In the genomic region with DNA sequence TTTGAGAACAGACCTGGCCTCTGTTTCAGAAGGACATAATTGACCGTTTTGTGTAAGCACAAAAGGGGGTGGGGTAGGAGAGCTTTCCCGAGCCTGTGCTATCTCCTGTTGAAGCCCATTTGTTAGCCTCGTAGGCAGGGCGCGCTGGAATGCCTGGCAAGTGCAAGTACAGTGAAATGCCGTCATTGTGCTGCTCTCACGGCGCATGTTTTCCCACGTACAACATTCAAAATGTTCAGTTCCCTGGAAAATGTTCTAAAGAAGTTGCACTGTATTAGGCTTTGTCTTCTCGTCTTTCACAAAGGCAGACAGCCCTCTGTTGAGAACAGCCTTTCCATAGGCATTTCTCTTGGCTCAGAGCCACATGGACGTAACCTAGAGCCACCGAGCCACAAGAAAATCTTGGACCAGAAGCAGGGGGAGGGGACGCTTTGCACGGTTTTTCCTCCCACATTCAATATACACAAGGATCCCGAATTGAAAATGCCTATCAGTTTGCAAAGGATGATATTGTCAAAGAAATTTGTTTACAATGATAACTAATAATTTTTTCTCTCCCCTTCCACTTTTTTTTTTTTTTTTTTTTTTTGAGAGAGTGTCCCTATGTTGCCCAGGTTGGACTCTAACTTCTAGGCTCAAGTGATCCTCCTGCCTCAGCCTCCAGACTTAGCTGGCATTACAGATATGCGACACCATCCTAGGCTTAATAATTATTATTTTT, we compare ENCODE assay signal across 10 cellular contexts. TPM values are rescaled to one million over a fixed set of nuclear protein-coding genes. Genes with fewer than 3 reads are reported as not detected.
DNase-seq lines count a peak whose midpoint lies in the region; ATAC-seq and TF ChIP-seq lines count a peak whose summit lies in the region.
"Had no signal": no experiment of that assay in that cellular context is flagged by ENCODE, and none has a peak within 500 bp of the region (broad histone marks: within the 10 kb centered on the region; RNA-seq: fewer than 3 reads in every experiment).

No MANE protein-coding gene starts in this region.

- H3K36me3 ChIP-seq in liver (ENCODE audit: control insufficient read depth in 4 of 4, insufficient read depth in 3 of 4, low read depth in 1 of 4, low read length in 3 of 4) (no peaks in the 10 kb centered on the region), tibial nerve (no peaks in the 10 kb centered on the region)

- ATAC-seq in GM21423 (IDR thresholded peaks at IDR 0.05; ENCODE audit: unreplicated experiment), result no peak

- H3K9me3 ChIP-seq in liver (ENCODE audit: control insufficient read depth in 4 of 4, low read length in 3 of 4) (no peaks in the 10 kb centered on the region), tibial nerve (no peaks in the 10 kb centered on the region)

- TF ChIP-seq CTCF in choroid plexus epithelial cell (conservative IDR thresholded peaks at IDR 0.05; ENCODE audit: low read depth, low read length) (peak; percentile 6), liver (IDR thresholded peaks at IDR 0.05; ENCODE audit: low read depth, low read length, missing input control) (no peak), tibial nerve (IDR thresholded peaks at IDR 0.05) (no peak)

- no peaks in the 10 kb centered on the region for H3K27me3 ChIP-seq in liver (ENCODE audit: control insufficient read depth in 4 of 4, insufficient read depth in 4 of 4, low read length in 3 of 4)
- no peaks in the 10 kb centered on the region for H3K27me3 ChIP-seq in tibial nerve

- H3K9ac ChIP-seq in liver (ENCODE audit: low read depth in 1 of 2, low read length in 2 of 2), result peak overlapping the region; percentile 15 to 17
- H3K9ac ChIP-seq: KMS-11 had no signal

- peak; percentile 45 to 63 for TF ChIP-seq RAD21 in liver (IDR thresholded peaks at IDR 0.05)

- 21% methylated on average over 16 of the region's 16 CpGs for WGBS in liver
- 13 to 15% methylated on average over 16 of the region's 16 CpGs for WGBS in tibial nerve, 2 donors

- H3K4me1 ChIP-seq in liver (ENCODE audit: control insufficient read depth in 4 of 4, insufficient read depth in 4 of 4, low read length in 3 of 4) (peaks cover 0 to 9% (median 3%) of the 10 kb centered on the region in 4 donors), tibial nerve (peaks cover 0 to 7% (median 0%) of the 10 kb centered on the region in 4 donors)

- peak; percentile 52 to 83 for TF ChIP-seq EP300 in tibial nerve (IDR thresholded peaks at IDR 0.05)

- peak; percentile 53 for DNase-seq in DMS 273 (lab: John Stamatoyannopoulos, UW; ENCODE audit: unreplicated experiment)
- DNase-seq in DMS 273 treated with DMSO at 0.1 percent for 48 hours (lab: John Stamatoyannopoulos, UW), result no peak
- peak; percentile 81 for DNase-seq in choroid plexus epithelial cell (ENCODE audit: low read depth)
- peak; percentile 45 to 46 for DNase-seq in tibial nerve (ENCODE audit: low spot score in 2 of 2)
- no peak for DNase-seq in NCI-H524 (lab: John Stamatoyannopoulos, UW)
- no peak for DNase-seq in activated CD4-positive, alpha-beta T cell treated with anti-CD3 and anti-CD28 coated beads for 1 hour

- H3K4me3 ChIP-seq in choroid plexus epithelial cell (ENCODE audit: low read depth, low read length) (peak overlapping the region; percentile 32), liver (ENCODE audit: low read depth in 1 of 3, low read length in 3 of 3) (peak overlapping the region; percentile 19 to 50 (median 38)), tibial nerve (peak overlapping the region in 3 of 4 donors; percentile 2 to 37 (median 27))

- H3K27ac ChIP-seq in liver (ENCODE audit: low read depth in 1 of 2, low read length in 2 of 2) (peak overlapping the region; percentile 17 to 33), tibial nerve (peak overlapping the region in 3 of 4 donors; percentile 57 to 77 (median 70))
- H3K27ac ChIP-seq: 22Rv1, KMS-11 had no signal

- no peak for TF ChIP-seq POLR2A in tibial nerve (IDR thresholded peaks at IDR 0.05)

TF ChIP-seq in liver, 16 proteins besides CTCF, POLR2A, EP300 and RAD21:
- TF ChIP-seq FOXA2 (IDR thresholded peaks at IDR 0.05) (peak; percentile 8), GABPA (IDR thresholded peaks at IDR 0.05 in 1 of 2, conservative IDR thresholded peaks at IDR 0.05 in 1 of 2) (no peak), REST (IDR thresholded peaks at IDR 0.05) (no peak), MAX (IDR thresholded peaks at IDR 0.05) (no peak), NR2F2 (IDR thresholded peaks at IDR 0.05) (no peak), FOXA1 (IDR thresholded peaks at IDR 0.05) (no peak), ZBTB33 (IDR thresholded peaks at IDR 0.05) (no peak), JUND (IDR thresholded peaks at IDR 0.05) (peak in 1 of 2 donors; percentile 34), YY1 (IDR thresholded peaks at IDR 0.05) (peak; percentile 59), RXRA (IDR thresholded peaks at IDR 0.05) (peak in 1 of 2 donors; percentile 44), TAF1 (conservative IDR thresholded peaks at IDR 0.05) (no peak), EGR1 (IDR thresholded peaks at IDR 0.05; ENCODE audit: low read depth in 2 of 2) (no peak), SP1 (IDR thresholded peaks at IDR 0.05) (no peak), HNF4G (IDR thresholded peaks at IDR 0.05) (no peak), HNF4A (conservative IDR thresholded peaks at IDR 0.05) (peak; percentile 28 to 38)
- TF ChIP-seq, protein P1, sequence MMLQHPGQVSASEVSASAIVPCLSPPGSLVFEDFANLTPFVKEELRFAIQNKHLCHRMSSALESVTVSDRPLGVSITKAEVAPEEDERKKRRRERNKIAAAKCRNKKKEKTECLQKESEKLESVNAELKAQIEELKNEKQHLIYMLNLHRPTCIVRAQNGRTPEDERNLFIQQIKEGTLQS (IDR thresholded peaks at IDR 0.05), result no peak

RNA-seq across cellular contexts. Expression of gene RAPGEF2, which starts 54.6 kb away (rescaled TPM):
- total RNA-seq in liver, result 10 to 100 TPM; 54.8 to 90.4 TPM
- polyA plus RNA-seq in liver, result 1 to 10 TPM; 7.3 to 9.6 TPM
- 10 to 100 TPM; 61.0 to 81.5 (median 69.5) TPM for total RNA-seq in tibial nerve

Comparison
In these comparisons a context has a peak if more than half of its experiments do, and no peak if none do; other contexts are left out.
1. DNase-seq: peak in DMS 273 (single experiment), choroid plexus epithelial cell (single experiment) and tibial nerve (2 of 2); none in DMS 273 treated with DMSO at 0.1 percent for 48 hours (single experiment), NCI-H524 (0 of 2) and activated CD4-positive, alpha-beta T cell treated with anti-CD3 and anti-CD28 coated beads for 1 hour (single experiment).
2. Peak in every context shown above with its lines, with median percentiles within 50 percentile points of each other: H3K4me3 ChIP-seq.